8 cellular contexts compared by ENCODE assay signal in the genomic region with DNA sequence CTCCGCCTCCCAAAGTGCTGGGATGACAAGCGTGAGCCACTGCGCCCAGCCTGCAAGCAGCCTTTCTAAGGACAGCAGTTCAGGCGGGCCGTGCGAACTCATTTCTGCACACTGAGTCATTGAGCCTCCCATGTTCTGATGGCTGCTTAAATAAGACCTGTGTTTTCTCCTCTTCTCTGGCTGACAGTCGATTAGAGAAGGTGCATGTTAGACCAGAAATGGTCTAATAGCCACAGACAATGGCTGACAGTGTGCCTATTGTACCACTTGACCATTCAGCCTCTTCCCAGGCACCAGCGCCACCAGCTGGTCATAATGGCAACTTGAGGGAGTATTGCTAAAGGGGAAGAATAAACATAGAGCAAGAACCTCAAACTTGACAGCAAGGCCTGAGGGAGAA. TPM values are rescaled to one million over a fixed set of nuclear protein-coding genes. Genes with fewer than 3 reads are reported as not detected.
DNase-seq lines count a peak whose midpoint lies in the region; ATAC-seq and TF ChIP-seq lines count a peak whose summit lies in the region.

No MANE protein-coding gene starts in this region.

- DNase-seq in Ammon's horn (ENCODE audit: low spot score) (peak; percentile 84), MM.1S (peak; percentile 29), WERI-Rb-1 (peak; percentile 83), glomerular endothelial cell (ENCODE audit: extremely low read depth, low read depth, low spot score) (peak; percentile 18), retinal pigment epithelial cell (ENCODE audit: low read depth) (no peak)

- H3K4me3 ChIP-seq in MM.1S (ENCODE audit: low read length) (no peak overlapping the region), WERI-Rb-1 (ENCODE audit: low read depth, low read length) (no peak overlapping the region), retinal pigment epithelial cell (ENCODE audit: low read length) (no peak overlapping the region)

- H3K9ac ChIP-seq in MM.1S (ENCODE audit: low read length), result no peak overlapping the region

- no peak overlapping the region for H3K27ac ChIP-seq in MM.1S (ENCODE audit: low read length)
- H3K27ac ChIP-seq in WERI-Rb-1, result no peak overlapping the region

- H3K36me3 ChIP-seq in MM.1S (replicated peaks; ENCODE audit: insufficient read depth, low read length) (no peaks in the 10 kb centered on the region), WERI-Rb-1 (no peaks in the 10 kb centered on the region)

- H2AFZ ChIP-seq in MM.1S (ENCODE audit: low read length), result no peak overlapping the region

- no peaks in the 10 kb centered on the region for H3K9me2 ChIP-seq in MM.1S (replicated peaks; ENCODE audit: insufficient read depth, low read length)

- ATAC-seq in GM18861 (IDR thresholded peaks at IDR 0.05; ENCODE audit: unreplicated experiment), result peak; percentile 60
- ATAC-seq in GM21825 (IDR thresholded peaks at IDR 0.05; ENCODE audit: unreplicated experiment), result no peak
- ATAC-seq in HG03469 (IDR thresholded peaks at IDR 0.05; ENCODE audit: unreplicated experiment), result no peak

- no peaks in the 10 kb centered on the region for H3F3A ChIP-seq in MM.1S (ENCODE audit: insufficient read depth, low read length)

- no peaks in the 10 kb centered on the region for H3K4me1 ChIP-seq in MM.1S (ENCODE audit: low read length)

- H3K4me2 ChIP-seq in MM.1S (ENCODE audit: low read depth, low read length), result no peak overlapping the region

- H3K27me3 ChIP-seq in MM.1S (replicated peaks; ENCODE audit: insufficient read depth, low read length) (no peaks in the 10 kb centered on the region), WERI-Rb-1 (ENCODE audit: insufficient read depth, low read depth, severe bottlenecking) (no peaks in the 10 kb centered on the region)

- TF ChIP-seq CTCF in MM.1S (IDR thresholded peaks at IDR 0.05; ENCODE audit: low read length), result peak; percentile 56
- TF ChIP-seq CTCF in WERI-Rb-1 (IDR thresholded peaks at IDR 0.05; ENCODE audit: low read depth, low read length), result peak; percentile 75
- peak; percentile 63 for TF ChIP-seq CTCF in retinal pigment epithelial cell (conservative IDR thresholded peaks at IDR 0.05; ENCODE audit: low read depth, low read length)

- no peaks in the 10 kb centered on the region for H4K20me1 ChIP-seq in MM.1S (ENCODE audit: insufficient read depth, low read length)

- no peaks in the 10 kb centered on the region for H3K79me2 ChIP-seq in MM.1S (ENCODE audit: low read length)

- H3K9me3 ChIP-seq in MM.1S (replicated peaks; ENCODE audit: insufficient read depth, low read length), result no peaks in the 10 kb centered on the region
- H3K9me3 ChIP-seq in WERI-Rb-1 (ENCODE audit: severe bottlenecking), result no peaks in the 10 kb centered on the region

RNA-seq across cellular contexts. Expression of gene CST11, which starts 6.2 kb away (rescaled TPM):
- not detected in 2 replicates for total RNA-seq in glomerular endothelial cell

RNA-seq across cellular contexts. Expression of gene CSTL1, which starts 7.0 kb away (rescaled TPM):
- total RNA-seq in glomerular endothelial cell, result not detected in 2 replicates

RNA-seq across cellular contexts. Expression of gene NAPB, which starts 25.2 kb away (rescaled TPM):
- 4.5 and 7.5 TPM in 2 replicates for total RNA-seq in glomerular endothelial cell

RNA-seq across cellular contexts. Expression of gene CST8, which starts 44.4 kb away (rescaled TPM):
- total RNA-seq in glomerular endothelial cell, result not detected in 2 replicates
